In the genomic region with DNA sequence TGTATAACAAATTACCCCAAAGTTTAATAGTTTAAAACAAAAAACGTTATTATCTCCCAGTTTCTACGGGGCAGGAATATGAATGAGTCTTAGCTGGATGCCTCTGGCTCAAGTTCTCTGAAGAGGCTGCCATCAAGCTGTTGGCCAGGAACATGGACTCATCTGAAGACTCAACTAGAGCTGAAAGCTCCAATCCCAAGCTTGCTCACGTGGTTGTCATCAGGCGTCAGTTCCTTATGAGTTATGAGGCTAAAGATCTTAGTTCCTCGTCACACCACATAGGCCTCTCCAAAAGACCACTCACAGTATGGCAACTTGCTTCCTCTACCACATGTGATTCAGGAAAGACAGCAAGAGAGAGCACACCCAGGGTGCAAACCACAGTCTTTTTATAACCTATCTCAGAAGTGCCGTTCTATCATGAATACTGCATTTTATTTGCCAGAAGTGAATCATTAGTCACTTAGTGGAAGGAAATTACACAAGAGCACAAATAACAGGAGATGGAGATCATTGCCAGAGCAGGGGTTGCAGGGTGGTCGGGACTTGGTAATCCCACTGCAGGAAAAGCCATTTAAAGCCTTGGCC, we compare ENCODE assay signal across 31 cellular contexts. TPM values are rescaled to one million over a fixed set of nuclear protein-coding genes. Genes with fewer than 3 reads are reported as not detected.
DNase-seq lines count a peak whose midpoint lies in the region; ATAC-seq and TF ChIP-seq lines count a peak whose summit lies in the region.
"Had no signal": no experiment of that assay in that cellular context is flagged by ENCODE, and none has a peak within 500 bp of the region (broad histone marks: within the 10 kb centered on the region; RNA-seq: fewer than 3 reads in every experiment).

No MANE protein-coding gene starts in this region.

- no peak overlapping the region for H3K27ac Mint-ChIP-seq in T-cell
- H3K27ac Mint-ChIP-seq: activated CD4-positive, alpha-beta T cell treated with anti-CD3 and anti-CD28 coated beads, Interleukin-2, amount 10 ng/mL, durations not matched to agents 24 days and 14 days; activated naive CD8-positive, alpha-beta T cell treated with anti-CD3 and anti-CD28 coated beads for 36 hours; CD14-positive monocyte; GM23338; HFFc6; natural killer cell; stimulated activated effector memory CD8-positive, alpha-beta T cell treated with anti-CD3 and anti-CD28 coated beads, Interleukin-12 subunit alpha, Interleukin-12 subunit beta, amount 100 ng/mL, for 72 hours; WTC11 had no signal

- no peak for TF ChIP-seq POLR2A in esophagus squamous epithelium (IDR thresholded peaks at IDR 0.05)

- no peaks in the 10 kb centered on the region for H3K36me3 ChIP-seq in esophagus squamous epithelium
- H3K36me3 ChIP-seq: ascending aorta, Peyer's patch, SJCRH30, upper lobe of right lung had no signal

- no peaks in the 10 kb centered on the region for H3K4me1 ChIP-seq in esophagus squamous epithelium
- H3K4me1 ChIP-seq: ascending aorta, Peyer's patch, SJCRH30, upper lobe of right lung had no signal

- H3K27ac ChIP-seq in cingulate gyrus (ENCODE audit: low read depth, low read length): peak overlapping the region; percentile 88
- H3K27ac ChIP-seq in esophagus squamous epithelium: no peak overlapping the region
- H3K27ac ChIP-seq: ascending aorta, coronary artery, Peyer's patch, SJCRH30, upper lobe of right lung had no signal

- no peak overlapping the region for H3K4me3 ChIP-seq in esophagus squamous epithelium
- H3K4me3 ChIP-seq: ascending aorta, coronary artery, GM23338, Peyer's patch, SJCRH30, upper lobe of right lung had no signal

- DNase-seq in HT1080 (ENCODE audit: low read depth): peak; percentile 77
- DNase-seq in NOMO-1 treated with DMSO at 0.1 percent for 48 hours (lab: John Stamatoyannopoulos, UW; ENCODE audit: unreplicated experiment): peak; percentile 42
- DNase-seq in superior temporal gyrus (ENCODE audit: extremely low spot score): peak; percentile 78
- no peak for DNase-seq in esophagus squamous epithelium (lab: John Stamatoyannopoulos, UW)
- DNase-seq in activated CD8-positive, alpha-beta memory T cell treated with anti-CD3 and anti-CD28 coated beads, Interleukin-2, amount 50 U/mL, for 4 hours: no peak
- no peak for DNase-seq in T-cell
- DNase-seq: activated CD4-positive, alpha-beta T cell treated with anti-CD3 and anti-CD28 coated beads, Interleukin-2, amount 10 ng/mL, durations not matched to agents 24 days and 14 days; activated CD8-positive, alpha-beta memory T cell treated with anti-CD3 and anti-CD28 coated beads for 24 hours; activated effector memory CD4-positive, alpha-beta T cell treated with anti-CD3 and anti-CD28 coated beads, Interleukin-2, amount 50 U/mL, for 16 hours; activated naive CD8-positive, alpha-beta T cell treated with anti-CD3 and anti-CD28 coated beads for 36 hours; DND-41; effector memory CD4-positive, alpha-beta T cell; erythroblast; glutamatergic neuron; HFFc6; islet precursor cell; natural killer cell; NCI-H1417 treated with DMSO at 0.1 percent for 48 hours; NCI-H2029 treated with DMSO at 0.1 percent for 48 hours; NCI-H524 treated with DMSO at 0.1 percent for 48 hours; Peyer's patch; SJCRH30; stimulated activated CD4-positive, alpha-beta T cell treated with anti-CD3 and anti-CD28 coated beads, Interleukin-15, amount 100 ng/mL, for 24 hours; upper lobe of right lung had no signal

- no peak overlapping the region for H3K4me3 Mint-ChIP-seq in T-cell
- H3K4me3 Mint-ChIP-seq: activated CD4-positive, alpha-beta T cell treated with anti-CD3 and anti-CD28 coated beads, Interleukin-2, amount 10 ng/mL, durations not matched to agents 24 days and 14 days; activated naive CD8-positive, alpha-beta T cell treated with anti-CD3 and anti-CD28 coated beads for 36 hours; CD14-positive monocyte; GM23338; HFFc6; natural killer cell; stimulated activated effector memory CD8-positive, alpha-beta T cell treated with anti-CD3 and anti-CD28 coated beads, Interleukin-12 subunit alpha, Interleukin-12 subunit beta, amount 100 ng/mL, for 72 hours; WTC11 had no signal

- H3K27me3 ChIP-seq in esophagus squamous epithelium: peaks cover 0 to 30% (median 0%) of the 10 kb centered on the region in 4 donors
- H3K27me3 ChIP-seq: ascending aorta, Peyer's patch, upper lobe of right lung had no signal

- intact Hi-C loops in esophagus squamous epithelium (cut with DNase I): no loop called here

- POLR2A ChIA-PET in T-cell (lab: Charles Lee): no interaction called here

- no peaks in the 10 kb centered on the region for H3K36me3 Mint-ChIP-seq in T-cell
- H3K36me3 Mint-ChIP-seq: activated naive CD8-positive, alpha-beta T cell treated with anti-CD3 and anti-CD28 coated beads for 36 hours; CD14-positive monocyte; natural killer cell; stimulated activated effector memory CD8-positive, alpha-beta T cell treated with anti-CD3 and anti-CD28 coated beads, Interleukin-12 subunit alpha, Interleukin-12 subunit beta, amount 100 ng/mL, for 72 hours; WTC11 had no signal

- no peak for ATAC-seq in T-cell (replicated peaks in 1 of 4)
- ATAC-seq: natural killer cell; stimulated activated effector memory CD8-positive, alpha-beta T cell treated with anti-CD3 and anti-CD28 coated beads, Interleukin-12 subunit alpha, Interleukin-12 subunit beta, amount 100 ng/mL, for 72 hours; upper lobe of right lung; WTC11 had no signal

- CTCF ChIA-PET in T-cell (lab: Charles Lee): no interaction called here

- H3K4me1 Mint-ChIP-seq in T-cell: no peaks in the 10 kb centered on the region
- H3K4me1 Mint-ChIP-seq: activated CD4-positive, alpha-beta T cell treated with anti-CD3 and anti-CD28 coated beads, Interleukin-2, amount 10 ng/mL, durations not matched to agents 24 days and 14 days; activated naive CD8-positive, alpha-beta T cell treated with anti-CD3 and anti-CD28 coated beads for 36 hours; CD14-positive monocyte; natural killer cell; stimulated activated effector memory CD8-positive, alpha-beta T cell treated with anti-CD3 and anti-CD28 coated beads, Interleukin-12 subunit alpha, Interleukin-12 subunit beta, amount 100 ng/mL, for 72 hours had no signal

- no peak for TF ChIP-seq CTCF in esophagus squamous epithelium (IDR thresholded peaks at IDR 0.05)

- H3K9me3 Mint-ChIP-seq in T-cell: no peaks in the 10 kb centered on the region
- H3K9me3 Mint-ChIP-seq: activated CD4-positive, alpha-beta T cell treated with anti-CD3 and anti-CD28 coated beads, Interleukin-2, amount 10 ng/mL, durations not matched to agents 24 days and 14 days; activated naive CD8-positive, alpha-beta T cell treated with anti-CD3 and anti-CD28 coated beads for 36 hours; GM23338; HFFc6; natural killer cell; stimulated activated effector memory CD8-positive, alpha-beta T cell treated with anti-CD3 and anti-CD28 coated beads, Interleukin-12 subunit alpha, Interleukin-12 subunit beta, amount 100 ng/mL, for 72 hours; WTC11 had no signal

- H3K9me3 ChIP-seq in esophagus squamous epithelium: no peaks in the 10 kb centered on the region
- H3K9me3 ChIP-seq: ascending aorta, Peyer's patch, SJCRH30, upper lobe of right lung had no signal

- H3K27me3 Mint-ChIP-seq in T-cell: peaks cover 16% of the 10 kb centered on the region in 2 donors

- 63 to 68% methylated on average over 7 of the region's 7 CpGs for WGBS in esophagus squamous epithelium, 2 donors

RNA-seq across cellular contexts. Expression of gene NLK, which starts 48.7 kb away (rescaled TPM):
- 26.4 and 28.9 TPM in 2 replicates for total RNA-seq in HT1080 (2014; rRNA removed; shearing (Covaris generic))
- 25.1 and 29.2 TPM in 2 replicates for polyA plus RNA-seq in HT1080 (2015; cell fraction: cytosol; rRNA removed)
- polyA plus RNA-seq in HT1080 (2015; cell fraction: nucleus; rRNA removed): 37.2 and 45.1 TPM in 2 replicates
- total RNA-seq in esophagus squamous epithelium (10 to 100 TPM in 2 of 4 donors, 1 to 10 TPM in 2; 7.5 to 14.0 (median 11.4) TPM), T-cell (10 to 100 TPM; 12.7 to 16.6 (median 13.4) TPM)

Comparison
In these comparisons a context has a peak if more than half of its experiments do, and no peak if none do; other contexts are left out.
1. DNase-seq: peak in HT1080 (single experiment), NOMO-1 treated with DMSO at 0.1 percent for 48 hours (single experiment) and superior temporal gyrus (single experiment); none in esophagus squamous epithelium (single experiment), activated CD8-positive, alpha-beta memory T cell treated with anti-CD3 and anti-CD28 coated beads, Interleukin-2, amount 50 U/mL, for 4 hours (single experiment) and T-cell (0 of 34).